ENCODE assay signal across 8 cellular contexts in the genomic region with DNA sequence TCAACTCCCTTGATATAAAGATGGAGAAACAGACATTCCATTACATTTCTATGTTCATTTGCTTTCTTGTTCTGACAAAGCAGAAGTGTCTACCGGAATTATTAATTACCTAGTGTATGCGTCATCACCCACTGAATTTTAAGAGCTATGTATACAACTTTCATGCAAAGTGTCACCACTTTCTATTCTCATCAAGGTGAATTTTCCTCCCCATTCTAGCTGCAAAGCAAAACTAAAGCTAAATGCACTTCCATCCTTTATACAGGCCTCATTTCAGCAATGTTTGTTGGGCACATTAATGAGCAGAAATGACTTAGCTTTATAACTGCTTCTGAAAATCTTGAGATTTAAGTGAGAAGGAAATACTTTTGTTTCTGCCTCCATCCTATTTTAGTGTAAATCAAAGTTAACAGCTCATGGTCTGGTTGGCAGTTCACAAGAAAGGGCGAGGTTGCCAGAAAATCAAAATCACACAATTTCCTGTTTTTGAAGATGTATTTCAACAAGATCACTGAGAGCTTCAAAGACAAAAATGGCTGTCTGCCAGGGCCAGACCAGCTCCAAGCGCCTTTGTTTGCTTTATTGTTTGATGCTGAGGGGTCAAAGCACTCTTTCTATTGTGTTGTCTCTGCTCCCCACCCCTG. TPM values are rescaled to one million over a fixed set of nuclear protein-coding genes. Genes with fewer than 3 reads are reported as not detected.
DNase-seq lines count a peak whose midpoint lies in the region; ATAC-seq and TF ChIP-seq lines count a peak whose summit lies in the region.

No MANE protein-coding gene starts in this region.

- peaks cover 0 to 7% of the 10 kb centered on the region in 2 donors for H3K27me3 Mint-ChIP-seq in CD8-positive, alpha-beta memory T cell

- peaks cover 0 to 40% (median 1%) of the 10 kb centered on the region in 3 donors for H3K36me3 Mint-ChIP-seq in CD8-positive, alpha-beta memory T cell

- peak overlapping the region; percentile 21 for H3K27ac ChIP-seq in CD8-positive, alpha-beta memory T cell (ENCODE audit: low read depth, low read length)
- peak overlapping the region; percentile 50 for H3K27ac ChIP-seq in effector memory CD4-positive, alpha-beta T cell (ENCODE audit: insufficient read depth, low read length, poor library complexity, severe bottlenecking)
- H3K27ac ChIP-seq in smooth muscle cell (ENCODE audit: low read depth), result no peak overlapping the region

- peak overlapping the region; percentile 61 to 97 (median 90) for H3K27ac Mint-ChIP-seq in CD8-positive, alpha-beta memory T cell

- no peaks in the 10 kb centered on the region for H3K36me3 ChIP-seq in CD8-positive, alpha-beta memory T cell (ENCODE audit: insufficient read depth, low read length)
- no peaks in the 10 kb centered on the region for H3K36me3 ChIP-seq in effector memory CD4-positive, alpha-beta T cell (ENCODE audit: control insufficient read depth, insufficient read depth, low read length)
- H3K36me3 ChIP-seq in smooth muscle cell (ENCODE audit: low read depth), result no peaks in the 10 kb centered on the region

- peak overlapping the region; percentile 8 to 69 (median 51) for H3K4me3 Mint-ChIP-seq in CD8-positive, alpha-beta memory T cell

- H3K27me3 ChIP-seq in CD8-positive, alpha-beta memory T cell (ENCODE audit: insufficient read depth, low read length, poor library complexity, severe bottlenecking), result no peaks in the 10 kb centered on the region
- H3K27me3 ChIP-seq in effector memory CD4-positive, alpha-beta T cell (replicated peaks; ENCODE audit: control insufficient read depth, insufficient read depth, low read length, poor library complexity, severe bottlenecking), result no peaks in the 10 kb centered on the region
- no peaks in the 10 kb centered on the region for H3K27me3 ChIP-seq in smooth muscle cell (ENCODE audit: low read depth)

- no peak for TF ChIP-seq CTCF in smooth muscle cell (IDR thresholded peaks at IDR 0.05; ENCODE audit: borderline replicate concordance, insufficient read depth, poor library complexity, severe bottlenecking)

- DNase-seq in CD8-positive, alpha-beta memory T cell, result peak in 3 of 5 donors; percentile 46 to 78 (median 58)
- DNase-seq in MV-4-11 (lab: John Stamatoyannopoulos, UW) (peak; percentile 19), smooth muscle cell (lab: John Stamatoyannopoulos, UW; ENCODE audit: unreplicated experiment) (no peak), HT-29 (ENCODE audit: low spot score) (no peak), NCI-H187 treated with DMSO at 0.1 percent for 48 hours (lab: John Stamatoyannopoulos, UW) (no peak), NCI-H1930 (lab: John Stamatoyannopoulos, UW) (no peak)
- DNase-seq in effector memory CD4-positive, alpha-beta T cell, result no peak

- ATAC-seq in GM19463 (IDR thresholded peaks at IDR 0.05; ENCODE audit: unreplicated experiment), result peak; percentile 68

- H3K4me2 ChIP-seq in smooth muscle cell, result no peak overlapping the region

- 78% methylated on average over 4 of the region's 4 CpGs for WGBS in smooth muscle cell (ENCODE audit: low lambda C conversion rate)

- no peak overlapping the region for H3K4me3 ChIP-seq in CD8-positive, alpha-beta memory T cell (ENCODE audit: low read length)
- H3K4me3 ChIP-seq in effector memory CD4-positive, alpha-beta T cell (ENCODE audit: insufficient read depth, low read depth, low read length, poor library complexity, severe bottlenecking), result no peak overlapping the region
- no peak overlapping the region for H3K4me3 ChIP-seq in smooth muscle cell

- peaks cover 84% of the 10 kb centered on the region for H3K4me1 ChIP-seq in CD8-positive, alpha-beta memory T cell (ENCODE audit: insufficient read depth, low read length)
- H3K4me1 ChIP-seq in effector memory CD4-positive, alpha-beta T cell (ENCODE audit: control insufficient read depth, insufficient read depth, low read length, poor library complexity, severe bottlenecking), result peaks cover 40% of the 10 kb centered on the region
- no peaks in the 10 kb centered on the region for H3K4me1 ChIP-seq in smooth muscle cell (ENCODE audit: low read depth)

- no peaks in the 10 kb centered on the region for H3K79me2 ChIP-seq in smooth muscle cell (ENCODE audit: low read depth)

- H3F3A ChIP-seq in smooth muscle cell (ENCODE audit: low read depth), result no peaks in the 10 kb centered on the region

- no peak overlapping the region for H3K9ac ChIP-seq in smooth muscle cell (ENCODE audit: low read depth)

- H4K20me1 ChIP-seq in smooth muscle cell (ENCODE audit: low read depth), result no peaks in the 10 kb centered on the region

- peaks cover 0 to 1% (median 0%) of the 10 kb centered on the region in 5 donors for H3K9me3 Mint-ChIP-seq in CD8-positive, alpha-beta memory T cell

- POLR2A ChIA-PET in CD8-positive, alpha-beta memory T cell (lab: Charles Lee), result interaction anchor here (0.7 to 2.3 kb wide), 15 partner anchors 20 to 105 kb away, joined by 3 to 19 read pairs (median 4); partner anchors contain the start of gene TMSB4X

- no peaks in the 10 kb centered on the region for H3K9me3 ChIP-seq in CD8-positive, alpha-beta memory T cell (ENCODE audit: low read length)
- H3K9me3 ChIP-seq in effector memory CD4-positive, alpha-beta T cell (ENCODE audit: control insufficient read depth, low read length), result no peaks in the 10 kb centered on the region
- H3K9me3 ChIP-seq in smooth muscle cell (replicated peaks; ENCODE audit: low read depth), result no peaks in the 10 kb centered on the region

- peaks cover 61 to 84% (median 83%) of the 10 kb centered on the region in 3 donors for H3K4me1 Mint-ChIP-seq in CD8-positive, alpha-beta memory T cell

- CTCF ChIA-PET in CD8-positive, alpha-beta memory T cell (lab: Charles Lee), result interaction anchor here (0.8 to 4.0 kb wide), 14 partner anchors 10 to 436 kb away, joined by 3 to 21 read pairs (median 4); no protein-coding TSS in a partner anchor

- no peak overlapping the region for H2AFZ ChIP-seq in smooth muscle cell (ENCODE audit: low read depth)

RNA-seq across cellular contexts. Expression of gene FAM9C, which starts 7.2 kb away (rescaled TPM):
- not detected for total RNA-seq in CD8-positive, alpha-beta memory T cell
- not detected for polyA plus RNA-seq in CD8-positive, alpha-beta memory T cell
- total RNA-seq in smooth muscle cell, result not detected in 2 replicates
- polyA plus RNA-seq in smooth muscle cell, result not detected in 2 replicates
- not detected in 2 replicates for total RNA-seq in HT-29 (2014; rRNA removed; shearing (Covaris generic))

Comparison
In these comparisons a context has a peak if more than half of its experiments do, and no peak if none do; other contexts are left out.
1. DNase-seq: peak in CD8-positive, alpha-beta memory T cell (3 of 5) and MV-4-11 (single experiment); none in effector memory CD4-positive, alpha-beta T cell (0 of 3), smooth muscle cell (single experiment), HT-29 (single experiment), NCI-H187 treated with DMSO at 0.1 percent for 48 hours (single experiment) and NCI-H1930 (0 of 2).